In the genomic region with DNA sequence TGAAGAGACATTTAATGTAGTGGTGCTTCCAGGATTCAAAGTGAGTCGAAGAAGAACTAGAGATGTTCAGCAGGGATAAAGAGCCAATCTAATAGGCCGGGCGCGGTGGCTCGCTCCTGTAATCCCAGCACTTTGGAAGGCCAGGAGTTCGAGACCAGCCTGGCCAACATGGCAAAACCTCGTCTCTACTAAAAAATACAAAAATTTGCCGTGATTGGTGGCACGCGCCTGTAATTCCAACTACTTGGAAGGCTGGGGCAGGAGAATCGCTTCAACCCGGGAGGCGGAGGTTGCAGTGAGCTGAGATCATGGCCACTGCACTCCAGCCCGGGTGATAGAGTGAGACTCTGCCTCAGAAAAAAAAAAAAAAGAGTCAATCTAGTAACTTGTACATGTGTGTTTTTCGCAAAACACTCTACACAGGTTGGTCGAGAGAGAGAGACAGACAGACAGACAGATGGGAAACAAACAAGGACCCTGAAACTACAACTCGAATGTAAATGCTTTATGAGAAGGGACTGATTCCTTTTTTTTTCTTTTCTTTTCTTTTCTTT, we compare ENCODE assay signal across 8 cellular contexts. TPM values are rescaled to one million over a fixed set of nuclear protein-coding genes. Genes with fewer than 3 reads are reported as not detected.
DNase-seq lines count a peak whose midpoint lies in the region; ATAC-seq lines count a peak whose summit lies in the region.

No MANE protein-coding gene starts in this region.

- H3K27ac Mint-ChIP-seq in activated T-helper 2 cell treated with anti-CD3 and anti-CD28 coated beads, Interferon-gamma antibody, Interleukin-2, Interleukin-4, amounts not matched to agents 10 μg/mL and 5 μg/mL and 100 μg/mL, durations not matched to agents 14 hours and 24 hours and 36 hours = peak overlapping the region; percentile 93
- H3K27ac Mint-ChIP-seq in stimulated activated memory B cell treated with anti-CD40 and anti-IgM and Interleukin-4, amounts not matched to agents 10 μg/mL and 1 μg/mL and 100 μg/mL, for 72 hours = peak overlapping the region; percentile 86

- H3K27ac ChIP-seq in HUES48 (ENCODE audit: low read depth, low read length) = peak overlapping the region; percentile 82
- H3K27ac ChIP-seq in iPS-18a (ENCODE audit: low read length) = no peak overlapping the region

- no peaks in the 10 kb centered on the region for H3K36me3 ChIP-seq in HUES48 (ENCODE audit: control insufficient read depth, insufficient read depth, low read length)
- H3K36me3 ChIP-seq in iPS-18a (ENCODE audit: control insufficient read depth, low read depth, low read length) = no peaks in the 10 kb centered on the region

- H3K9me3 Mint-ChIP-seq in activated T-helper 2 cell treated with anti-CD3 and anti-CD28 coated beads, Interferon-gamma antibody, Interleukin-2, Interleukin-4, amounts not matched to agents 10 μg/mL and 5 μg/mL and 100 μg/mL, durations not matched to agents 14 hours and 24 hours and 36 hours = no peaks in the 10 kb centered on the region
- H3K9me3 Mint-ChIP-seq in stimulated activated memory B cell treated with anti-CD40 and anti-IgM and Interleukin-4, amounts not matched to agents 10 μg/mL and 1 μg/mL and 100 μg/mL, for 72 hours = no peaks in the 10 kb centered on the region

- H3K9me3 ChIP-seq in HUES48 (ENCODE audit: control insufficient read depth, insufficient read depth, low read length) (no peaks in the 10 kb centered on the region), iPS-18a (ENCODE audit: control insufficient read depth, low read depth, low read length) (no peaks in the 10 kb centered on the region)

- H3K36me3 Mint-ChIP-seq in activated T-helper 2 cell treated with anti-CD3 and anti-CD28 coated beads, Interferon-gamma antibody, Interleukin-2, Interleukin-4, amounts not matched to agents 10 μg/mL and 5 μg/mL and 100 μg/mL, durations not matched to agents 14 hours and 24 hours and 36 hours (ENCODE audit: low read depth) = peaks cover 3% of the 10 kb centered on the region
- H3K36me3 Mint-ChIP-seq in stimulated activated memory B cell treated with anti-CD40 and anti-IgM and Interleukin-4, amounts not matched to agents 10 μg/mL and 1 μg/mL and 100 μg/mL, for 72 hours = peaks cover 10% of the 10 kb centered on the region

- peak overlapping the region; percentile 92 for H3K4me3 ChIP-seq in HUES48 (ENCODE audit: low read depth, low read length)
- H3K4me3 ChIP-seq in iPS-18a (ENCODE audit: low read length) = peak overlapping the region; percentile 96

- DNase-seq in activated T-helper 2 cell treated with anti-CD3 and anti-CD28 coated beads, Interferon-gamma antibody, Interleukin-2, Interleukin-4, amounts not matched to agents 10 μg/mL and 5 μg/mL and 100 μg/mL, durations not matched to agents 14 hours and 24 hours and 36 hours (ENCODE audit: low spot score) = no peak
- DNase-seq in NCI-H510A (lab: John Stamatoyannopoulos, UW) = no peak
- no peak for DNase-seq in NCI-H774 (lab: John Stamatoyannopoulos, UW)
- DNase-seq in D341Med (ENCODE audit: low spot score) = no peak

- peak overlapping the region; percentile 96 for H3K4me3 Mint-ChIP-seq in activated T-helper 2 cell treated with anti-CD3 and anti-CD28 coated beads, Interferon-gamma antibody, Interleukin-2, Interleukin-4, amounts not matched to agents 10 μg/mL and 5 μg/mL and 100 μg/mL, durations not matched to agents 14 hours and 24 hours and 36 hours (ENCODE audit: low read depth)
- H3K4me3 Mint-ChIP-seq in stimulated activated memory B cell treated with anti-CD40 and anti-IgM and Interleukin-4, amounts not matched to agents 10 μg/mL and 1 μg/mL and 100 μg/mL, for 72 hours = peak overlapping the region; percentile 96

- H3K4me1 Mint-ChIP-seq in activated T-helper 2 cell treated with anti-CD3 and anti-CD28 coated beads, Interferon-gamma antibody, Interleukin-2, Interleukin-4, amounts not matched to agents 10 μg/mL and 5 μg/mL and 100 μg/mL, durations not matched to agents 14 hours and 24 hours and 36 hours (ENCODE audit: low read depth) = peaks cover 13% of the 10 kb centered on the region
- H3K4me1 Mint-ChIP-seq in stimulated activated memory B cell treated with anti-CD40 and anti-IgM and Interleukin-4, amounts not matched to agents 10 μg/mL and 1 μg/mL and 100 μg/mL, for 72 hours = peaks cover 22% of the 10 kb centered on the region

- H3K4me1 ChIP-seq in HUES48 (ENCODE audit: control insufficient read depth, insufficient read depth, low read length) (peaks cover 6% of the 10 kb centered on the region), iPS-18a (ENCODE audit: control insufficient read depth, low read depth, low read length) (peaks cover 6% of the 10 kb centered on the region)

- H3K27me3 Mint-ChIP-seq in activated T-helper 2 cell treated with anti-CD3 and anti-CD28 coated beads, Interferon-gamma antibody, Interleukin-2, Interleukin-4, amounts not matched to agents 10 μg/mL and 5 μg/mL and 100 μg/mL, durations not matched to agents 14 hours and 24 hours and 36 hours (ENCODE audit: low read depth) = peaks cover 2% of the 10 kb centered on the region
- H3K27me3 Mint-ChIP-seq in stimulated activated memory B cell treated with anti-CD40 and anti-IgM and Interleukin-4, amounts not matched to agents 10 μg/mL and 1 μg/mL and 100 μg/mL, for 72 hours = no peaks in the 10 kb centered on the region

- intact Hi-C loops in activated T-helper 2 cell treated with anti-CD3 and anti-CD28 coated beads, Interferon-gamma antibody, Interleukin-2, Interleukin-4, amounts not matched to agents 10 μg/mL and 5 μg/mL and 100 μg/mL, durations not matched to agents 14 hours and 24 hours and 36 hours (cut with micrococcal nuclease) = loop anchor here (1.0 to 2.0 kb wide), 5 partner anchors 10 to 322 kb away; a partner anchor contains a TSS

- H3K27me3 ChIP-seq in HUES48 (ENCODE audit: control insufficient read depth, insufficient read depth, low read length) (no peaks in the 10 kb centered on the region), iPS-18a (ENCODE audit: control insufficient read depth, insufficient read depth, low read length) (peaks cover 9% of the 10 kb centered on the region)

- no peak overlapping the region for H3K9ac ChIP-seq in HUES48 (ENCODE audit: low read depth, low read length)
- H3K9ac ChIP-seq in iPS-18a (ENCODE audit: low read length) = no peak overlapping the region

- ATAC-seq in stimulated activated memory B cell treated with anti-CD40 and anti-IgM and Interleukin-4, amounts not matched to agents 10 μg/mL and 1 μg/mL and 100 μg/mL, for 72 hours = no peak
- no peak for ATAC-seq in HG02870 (IDR thresholded peaks at IDR 0.05; ENCODE audit: unreplicated experiment)

RNA-seq across cellular contexts. Expression of a gene that starts 0.8 kb away (rescaled TPM):
- 59.5 and 59.6 TPM in 2 replicates for total RNA-seq in activated T-helper 2 cell treated with anti-CD3 and anti-CD28 coated beads, Interferon-gamma antibody, Interleukin-2, Interleukin-4, amounts not matched to agents 10 μg/mL and 5 μg/mL and 100 μg/mL, durations not matched to agents 14 hours and 24 hours and 36 hours

RNA-seq across cellular contexts. Expression of a gene that starts 4.7 kb away (rescaled TPM):
- 5.0 and 6.4 TPM in 2 replicates for total RNA-seq in activated T-helper 2 cell treated with anti-CD3 and anti-CD28 coated beads, Interferon-gamma antibody, Interleukin-2, Interleukin-4, amounts not matched to agents 10 μg/mL and 5 μg/mL and 100 μg/mL, durations not matched to agents 14 hours and 24 hours and 36 hours

RNA-seq across cellular contexts. Expression of a gene that starts 19.3 kb away (rescaled TPM):
- 3.3 and 4.0 TPM in 2 replicates for total RNA-seq in activated T-helper 2 cell treated with anti-CD3 and anti-CD28 coated beads, Interferon-gamma antibody, Interleukin-2, Interleukin-4, amounts not matched to agents 10 μg/mL and 5 μg/mL and 100 μg/mL, durations not matched to agents 14 hours and 24 hours and 36 hours

RNA-seq across cellular contexts. Expression of a gene that starts 28.7 kb away (rescaled TPM):
- 24.1 and 25.7 TPM in 2 replicates for total RNA-seq in activated T-helper 2 cell treated with anti-CD3 and anti-CD28 coated beads, Interferon-gamma antibody, Interleukin-2, Interleukin-4, amounts not matched to agents 10 μg/mL and 5 μg/mL and 100 μg/mL, durations not matched to agents 14 hours and 24 hours and 36 hours

RNA-seq across cellular contexts. Expression of a gene that starts 30.4 kb away (rescaled TPM):
- total RNA-seq in activated T-helper 2 cell treated with anti-CD3 and anti-CD28 coated beads, Interferon-gamma antibody, Interleukin-2, Interleukin-4, amounts not matched to agents 10 μg/mL and 5 μg/mL and 100 μg/mL, durations not matched to agents 14 hours and 24 hours and 36 hours = 106 and 109 TPM in 2 replicates
